Comparison of ENCODE assay signal across 1 cellular context in the genomic region with DNA sequence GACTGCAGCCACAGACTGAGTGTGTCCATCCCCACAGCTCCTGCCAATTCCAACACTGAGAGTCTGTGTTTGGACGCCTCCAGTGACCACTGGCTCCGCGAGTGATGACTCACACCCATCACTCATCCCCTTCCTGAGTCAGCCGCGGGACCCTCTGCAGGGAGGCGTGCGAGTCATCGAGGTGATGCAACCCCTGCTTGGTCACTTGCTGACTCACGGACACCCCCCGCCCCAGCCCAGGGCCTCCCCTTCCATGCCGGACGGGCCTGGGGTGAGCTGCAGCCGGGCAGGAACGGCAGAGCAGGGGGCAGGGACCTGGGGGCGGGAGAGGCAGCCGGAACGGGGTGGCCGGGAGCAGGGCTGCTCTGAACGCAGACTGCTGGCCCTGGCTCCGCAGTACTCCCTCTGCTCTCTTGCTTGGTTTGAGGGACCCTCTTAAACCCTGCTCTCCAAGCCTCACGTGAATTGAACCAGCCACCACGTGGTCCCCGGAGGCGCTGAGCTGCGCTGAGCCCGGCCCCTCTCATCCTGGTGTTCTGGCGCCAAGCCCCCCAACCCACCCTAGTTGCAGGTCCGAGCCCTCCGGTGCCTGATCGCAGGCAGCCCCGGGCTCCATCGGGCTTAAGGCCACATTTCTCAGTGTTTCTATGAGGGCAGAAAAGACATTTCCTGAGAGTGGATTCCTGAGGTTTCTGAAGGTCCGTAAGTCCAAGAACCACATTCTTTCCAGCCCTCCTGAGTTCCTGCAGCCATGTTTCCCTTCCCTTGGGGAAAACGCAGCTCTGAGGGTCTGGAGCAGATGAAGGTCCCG.
A peak's percentile ranks its signal among the peaks of the same experiment; 100 is the strongest.
TF ChIP-seq lines count a peak whose summit lies in the region.

No MANE protein-coding gene starts in this region.

TF ChIP-seq in K562, 482 proteins besides CTCF, POLR2A, EP300 and RAD21 (continued from another document and continues in another):
- TF ChIP-seq TOE1 (IDR thresholded peaks at IDR 0.05; ENCODE audit: borderline replicate concordance) = peak; percentile 77
- no peak for TF ChIP-seq TOE1 (CRISPR knock-in tag; IDR thresholded peaks at IDR 0.05; ENCODE audit: borderline replicate concordance, low read depth)
- peak; percentile 99 for TF ChIP-seq SMARCC2 (IDR thresholded peaks at IDR 0.05; ENCODE audit: low read depth)
- peak; percentile 49; the same call in 1 of the 2 replicates for TF ChIP-seq E2F3 (CRISPR knock-in tag; IDR thresholded peaks at IDR 0.05)
- peak; percentile 63 to 96; a peak in 3 of 4 replicates for TF ChIP-seq MAZ (CRISPR knock-in tag; conservative IDR thresholded peaks at IDR 0.05 in 1 of 2, IDR thresholded peaks at IDR 0.05 in 1 of 2)
- TF ChIP-seq, protein P1, sequence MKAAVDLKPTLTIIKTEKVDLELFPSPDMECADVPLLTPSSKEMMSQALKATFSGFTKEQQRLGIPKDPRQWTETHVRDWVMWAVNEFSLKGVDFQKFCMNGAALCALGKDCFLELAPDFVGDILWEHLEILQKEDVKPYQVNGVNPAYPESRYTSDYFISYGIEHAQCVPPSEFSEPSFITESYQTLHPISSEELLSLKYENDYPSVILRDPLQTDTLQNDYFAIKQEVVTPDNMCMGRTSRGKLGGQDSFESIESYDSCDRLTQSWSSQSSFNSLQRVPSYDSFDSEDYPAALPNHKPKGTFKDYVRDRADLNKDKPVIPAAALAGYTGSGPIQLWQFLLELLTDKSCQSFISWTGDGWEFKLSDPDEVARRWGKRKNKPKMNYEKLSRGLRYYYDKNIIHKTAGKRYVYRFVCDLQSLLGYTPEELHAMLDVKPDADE (conservative IDR thresholded peaks at IDR 0.05; ENCODE audit: control insufficient read depth, low read depth, low read length) = peak; percentile 23; the same call in 1 of the 2 replicates
- TF ChIP-seq DMBX1 (CRISPR knock-in tag; IDR thresholded peaks at IDR 0.05; ENCODE audit: borderline replicate concordance) = peak; percentile 90
- no peak for TF ChIP-seq MXI1 (IDR thresholded peaks at IDR 0.05; ENCODE audit: low read depth, low read length)
- TF ChIP-seq, protein P2, sequence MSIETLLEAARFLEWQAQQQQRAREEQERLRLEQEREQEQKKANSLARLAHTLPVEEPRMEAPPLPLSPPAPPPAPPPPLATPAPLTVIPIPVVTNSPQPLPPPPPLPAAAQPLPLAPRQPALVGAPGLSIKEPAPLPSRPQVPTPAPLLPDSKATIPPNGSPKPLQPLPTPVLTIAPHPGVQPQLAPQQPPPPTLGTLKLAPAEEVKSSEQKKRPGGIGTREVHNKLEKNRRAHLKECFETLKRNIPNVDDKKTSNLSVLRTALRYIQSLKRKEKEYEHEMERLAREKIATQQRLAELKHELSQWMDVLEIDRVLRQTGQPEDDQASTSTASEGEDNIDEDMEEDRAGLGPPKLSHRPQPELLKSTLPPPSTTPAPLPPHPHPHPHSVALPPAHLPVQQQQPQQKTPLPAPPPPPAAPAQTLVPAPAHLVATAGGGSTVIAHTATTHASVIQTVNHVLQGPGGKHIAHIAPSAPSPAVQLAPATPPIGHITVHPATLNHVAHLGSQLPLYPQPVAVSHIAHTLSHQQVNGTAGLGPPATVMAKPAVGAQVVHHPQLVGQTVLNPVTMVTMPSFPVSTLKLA (conservative IDR thresholded peaks at IDR 0.05) = peak; percentile 74 to 89
- TF ChIP-seq POLR2G (IDR thresholded peaks at IDR 0.05; ENCODE audit: low read depth, low read length) = peak; percentile 90
- TF ChIP-seq MAFF (IDR thresholded peaks at IDR 0.05; ENCODE audit: low read length) = peak; percentile 59
- TF ChIP-seq, protein P3, sequence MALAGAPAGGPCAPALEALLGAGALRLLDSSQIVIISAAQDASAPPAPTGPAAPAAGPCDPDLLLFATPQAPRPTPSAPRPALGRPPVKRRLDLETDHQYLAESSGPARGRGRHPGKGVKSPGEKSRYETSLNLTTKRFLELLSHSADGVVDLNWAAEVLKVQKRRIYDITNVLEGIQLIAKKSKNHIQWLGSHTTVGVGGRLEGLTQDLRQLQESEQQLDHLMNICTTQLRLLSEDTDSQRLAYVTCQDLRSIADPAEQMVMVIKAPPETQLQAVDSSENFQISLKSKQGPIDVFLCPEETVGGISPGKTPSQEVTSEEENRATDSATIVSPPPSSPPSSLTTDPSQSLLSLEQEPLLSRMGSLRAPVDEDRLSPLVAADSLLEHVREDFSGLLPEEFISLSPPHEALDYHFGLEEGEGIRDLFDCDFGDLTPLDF (CRISPR knock-in tag; IDR thresholded peaks at IDR 0.05) = peak; percentile 64; the same call in 1 of the 2 replicates
- TF ChIP-seq FOXK1 (CRISPR knock-in tag; IDR thresholded peaks at IDR 0.05; ENCODE audit: borderline replicate concordance) = peak; percentile 94
- peak; percentile 24 to 55; a peak in 1 of 4 replicates for TF ChIP-seq FOXK2 (conservative IDR thresholded peaks at IDR 0.05 in 1 of 2, IDR thresholded peaks at IDR 0.05 in 1 of 2; ENCODE audit: low read depth in 2 of 2)
- TF ChIP-seq ZNF24 (IDR thresholded peaks at IDR 0.05) = 0 out of 2 replicates have a peak, but pooled peaks have one; percentile 46
- TF ChIP-seq CEBPG (CRISPR knock-in tag; IDR thresholded peaks at IDR 0.05) = peak; percentile 100
- peak; percentile 91 to 99 for TF ChIP-seq CEBPG (tag; conservative IDR thresholded peaks at IDR 0.05 in 1 of 2, IDR thresholded peaks at IDR 0.05 in 1 of 2)
- TF ChIP-seq, protein P4, sequence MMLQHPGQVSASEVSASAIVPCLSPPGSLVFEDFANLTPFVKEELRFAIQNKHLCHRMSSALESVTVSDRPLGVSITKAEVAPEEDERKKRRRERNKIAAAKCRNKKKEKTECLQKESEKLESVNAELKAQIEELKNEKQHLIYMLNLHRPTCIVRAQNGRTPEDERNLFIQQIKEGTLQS (IDR thresholded peaks at IDR 0.05) = peak; percentile 100
- TF ChIP-seq, protein P4 (CRISPR knock-in tag; conservative IDR thresholded peaks at IDR 0.05) = peak; percentile 100
- no peak for TF ChIP-seq POLR3G (IDR thresholded peaks at IDR 0.05; ENCODE audit: extremely low read depth, insufficient read length, insufficient replicate concordance)
- TF ChIP-seq FOS (IDR thresholded peaks at IDR 0.05; ENCODE audit: extremely low read depth, insufficient read length) = peak; percentile 89
- peak; percentile 77 for TF ChIP-seq SMAD1 (IDR thresholded peaks at IDR 0.05; ENCODE audit: low read depth, low read length, partially characterized antibody)
- TF ChIP-seq, protein P5, sequence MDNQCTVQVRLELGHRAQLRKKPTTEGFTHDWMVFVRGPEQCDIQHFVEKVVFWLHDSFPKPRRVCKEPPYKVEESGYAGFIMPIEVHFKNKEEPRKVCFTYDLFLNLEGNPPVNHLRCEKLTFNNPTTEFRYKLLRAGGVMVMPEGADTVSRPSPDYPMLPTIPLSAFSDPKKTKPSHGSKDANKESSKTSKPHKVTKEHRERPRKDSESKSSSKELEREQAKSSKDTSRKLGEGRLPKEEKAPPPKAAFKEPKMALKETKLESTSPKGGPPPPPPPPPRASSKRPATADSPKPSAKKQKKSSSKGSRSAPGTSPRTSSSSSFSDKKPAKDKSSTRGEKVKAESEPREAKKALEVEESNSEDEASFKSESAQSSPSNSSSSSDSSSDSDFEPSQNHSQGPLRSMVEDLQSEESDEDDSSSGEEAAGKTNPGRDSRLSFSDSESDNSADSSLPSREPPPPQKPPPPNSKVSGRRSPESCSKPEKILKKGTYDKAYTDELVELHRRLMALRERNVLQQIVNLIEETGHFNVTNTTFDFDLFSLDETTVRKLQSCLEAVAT (IDR thresholded peaks at IDR 0.05) = peak in 1 of 2 experiments; percentile 26; a peak in 1 of 4 replicates
- TF ChIP-seq PHF20 (IDR thresholded peaks at IDR 0.05; ENCODE audit: partially characterized antibody) = no peak
- TF ChIP-seq, protein P6, sequence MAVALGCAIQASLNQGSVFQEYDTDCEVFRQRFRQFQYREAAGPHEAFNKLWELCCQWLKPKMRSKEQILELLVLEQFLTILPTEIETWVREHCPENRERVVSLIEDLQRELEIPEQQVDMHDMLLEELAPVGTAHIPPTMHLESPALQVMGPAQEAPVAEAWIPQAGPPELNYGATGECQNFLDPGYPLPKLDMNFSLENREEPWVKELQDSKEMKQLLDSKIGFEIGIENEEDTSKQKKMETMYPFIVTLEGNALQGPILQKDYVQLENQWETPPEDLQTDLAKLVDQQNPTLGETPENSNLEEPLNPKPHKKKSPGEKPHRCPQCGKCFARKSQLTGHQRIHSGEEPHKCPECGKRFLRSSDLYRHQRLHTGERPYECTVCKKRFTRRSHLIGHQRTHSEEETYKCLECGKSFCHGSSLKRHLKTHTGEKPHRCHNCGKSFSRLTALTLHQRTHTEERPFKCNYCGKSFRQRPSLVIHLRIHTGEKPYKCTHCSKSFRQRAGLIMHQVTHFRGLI (CRISPR knock-in tag; IDR thresholded peaks at IDR 0.05) = no peak
- TF ChIP-seq, protein P7, sequence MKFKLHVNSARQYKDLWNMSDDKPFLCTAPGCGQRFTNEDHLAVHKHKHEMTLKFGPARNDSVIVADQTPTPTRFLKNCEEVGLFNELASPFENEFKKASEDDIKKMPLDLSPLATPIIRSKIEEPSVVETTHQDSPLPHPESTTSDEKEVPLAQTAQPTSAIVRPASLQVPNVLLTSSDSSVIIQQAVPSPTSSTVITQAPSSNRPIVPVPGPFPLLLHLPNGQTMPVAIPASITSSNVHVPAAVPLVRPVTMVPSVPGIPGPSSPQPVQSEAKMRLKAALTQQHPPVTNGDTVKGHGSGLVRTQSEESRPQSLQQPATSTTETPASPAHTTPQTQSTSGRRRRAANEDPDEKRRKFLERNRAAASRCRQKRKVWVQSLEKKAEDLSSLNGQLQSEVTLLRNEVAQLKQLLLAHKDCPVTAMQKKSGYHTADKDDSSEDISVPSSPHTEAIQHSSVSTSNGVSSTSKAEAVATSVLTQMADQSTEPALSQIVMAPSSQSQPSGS (CRISPR knock-in tag; IDR thresholded peaks at IDR 0.05) = peak; percentile 68; the same call in 1 of the 2 replicates
- TF ChIP-seq, protein P8, sequence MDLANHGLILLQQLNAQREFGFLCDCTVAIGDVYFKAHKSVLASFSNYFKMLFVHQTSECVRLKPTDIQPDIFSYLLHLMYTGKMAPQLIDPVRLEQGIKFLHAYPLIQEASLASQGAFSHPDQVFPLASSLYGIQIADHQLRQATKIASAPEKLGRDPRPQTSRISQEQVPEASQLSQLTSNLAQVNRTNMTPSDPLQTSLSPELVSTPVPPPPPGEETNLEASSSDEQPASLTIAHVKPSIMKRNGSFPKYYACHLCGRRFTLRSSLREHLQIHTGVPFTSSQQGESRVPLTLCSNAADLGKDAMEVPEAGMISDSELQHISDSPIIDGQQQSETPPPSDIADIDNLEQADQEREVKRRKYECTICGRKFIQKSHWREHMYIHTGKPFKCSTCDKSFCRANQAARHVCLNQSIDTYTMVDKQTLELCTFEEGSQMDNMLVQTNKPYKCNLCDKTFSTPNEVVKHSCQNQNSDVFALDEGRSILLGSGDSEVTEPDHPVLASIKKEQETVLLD (IDR thresholded peaks at IDR 0.05) = peak; percentile 75; the same call in 1 of the 2 replicates
- TF ChIP-seq BACH1 (tag; IDR thresholded peaks at IDR 0.05) = peak; percentile 93
- no peak for TF ChIP-seq ZNF134 (CRISPR knock-in tag; conservative IDR thresholded peaks at IDR 0.05)
- peak; percentile 61; the same call in 1 of the 2 replicates for TF ChIP-seq CREB1 (IDR thresholded peaks at IDR 0.05)
- TF ChIP-seq CREB1 (CRISPR knock-in tag; IDR thresholded peaks at IDR 0.05) = peak; percentile 78
- peak; percentile 100 for TF ChIP-seq SMARCE1 (IDR thresholded peaks at IDR 0.05)
- no peak for TF ChIP-seq ZNF77 (CRISPR knock-in tag; IDR thresholded peaks at IDR 0.05)
- peak; percentile 60; the same call in 1 of the 2 replicates for TF ChIP-seq ESRRA (IDR thresholded peaks at IDR 0.05; ENCODE audit: borderline replicate concordance, low read depth)
- TF ChIP-seq, protein P9, sequence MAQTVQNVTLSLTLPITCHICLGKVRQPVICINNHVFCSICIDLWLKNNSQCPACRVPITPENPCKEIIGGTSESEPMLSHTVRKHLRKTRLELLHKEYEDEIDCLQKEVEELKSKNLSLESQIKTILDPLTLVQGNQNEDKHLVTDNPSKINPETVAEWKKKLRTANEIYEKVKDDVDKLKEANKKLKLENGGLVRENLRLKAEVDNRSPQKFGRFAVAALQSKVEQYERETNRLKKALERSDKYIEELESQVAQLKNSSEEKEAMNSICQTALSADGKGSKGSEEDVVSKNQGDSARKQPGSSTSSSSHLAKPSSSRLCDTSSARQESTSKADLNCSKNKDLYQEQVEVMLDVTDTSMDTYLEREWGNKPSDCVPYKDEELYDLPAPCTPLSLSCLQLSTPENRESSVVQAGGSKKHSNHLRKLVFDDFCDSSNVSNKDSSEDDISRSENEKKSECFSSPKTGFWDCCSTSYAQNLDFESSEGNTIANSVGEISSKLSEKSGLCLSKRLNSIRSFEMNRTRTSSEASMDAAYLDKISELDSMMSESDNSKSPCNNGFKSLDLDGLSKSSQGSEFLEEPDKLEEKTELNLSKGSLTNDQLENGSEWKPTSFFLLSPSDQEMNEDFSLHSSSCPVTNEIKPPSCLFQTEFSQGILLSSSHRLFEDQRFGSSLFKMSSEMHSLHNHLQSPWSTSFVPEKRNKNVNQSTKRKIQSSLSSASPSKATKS (CRISPR knock-in tag; IDR thresholded peaks at IDR 0.05) = no peak
- TF ChIP-seq ZC3H11A (IDR thresholded peaks at IDR 0.05; ENCODE audit: low read depth, low read length) = 0 out of 2 replicates have a peak, but pooled peaks have one; percentile 50
- TF ChIP-seq ZNF586 (CRISPR knock-in tag; conservative IDR thresholded peaks at IDR 0.05) = no peak
- no peak for TF ChIP-seq BRCA1 (IDR thresholded peaks at IDR 0.05)
- 0 out of 2 replicates have a peak, but pooled peaks have one; percentile 65 for TF ChIP-seq BRCA1 (CRISPR knock-in tag; IDR thresholded peaks at IDR 0.05)
- TF ChIP-seq, protein P10, sequence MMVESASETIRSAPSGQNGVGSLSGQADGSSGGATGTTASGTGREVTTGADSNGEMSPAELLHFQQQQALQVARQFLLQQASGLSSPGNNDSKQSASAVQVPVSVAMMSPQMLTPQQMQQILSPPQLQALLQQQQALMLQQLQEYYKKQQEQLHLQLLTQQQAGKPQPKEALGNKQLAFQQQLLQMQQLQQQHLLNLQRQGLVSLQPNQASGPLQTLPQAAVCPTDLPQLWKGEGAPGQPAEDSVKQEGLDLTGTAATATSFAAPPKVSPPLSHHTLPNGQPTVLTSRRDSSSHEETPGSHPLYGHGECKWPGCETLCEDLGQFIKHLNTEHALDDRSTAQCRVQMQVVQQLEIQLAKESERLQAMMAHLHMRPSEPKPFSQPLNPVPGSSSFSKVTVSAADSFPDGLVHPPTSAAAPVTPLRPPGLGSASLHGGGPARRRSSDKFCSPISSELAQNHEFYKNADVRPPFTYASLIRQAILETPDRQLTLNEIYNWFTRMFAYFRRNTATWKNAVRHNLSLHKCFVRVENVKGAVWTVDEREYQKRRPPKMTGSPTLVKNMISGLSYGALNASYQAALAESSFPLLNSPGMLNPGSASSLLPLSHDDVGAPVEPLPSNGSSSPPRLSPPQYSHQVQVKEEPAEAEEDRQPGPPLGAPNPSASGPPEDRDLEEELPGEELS (CRISPR knock-in tag; IDR thresholded peaks at IDR 0.05; ENCODE audit: borderline replicate concordance) = peak; percentile 95; the same call in 1 of the 2 replicates
